In the genomic region with DNA sequence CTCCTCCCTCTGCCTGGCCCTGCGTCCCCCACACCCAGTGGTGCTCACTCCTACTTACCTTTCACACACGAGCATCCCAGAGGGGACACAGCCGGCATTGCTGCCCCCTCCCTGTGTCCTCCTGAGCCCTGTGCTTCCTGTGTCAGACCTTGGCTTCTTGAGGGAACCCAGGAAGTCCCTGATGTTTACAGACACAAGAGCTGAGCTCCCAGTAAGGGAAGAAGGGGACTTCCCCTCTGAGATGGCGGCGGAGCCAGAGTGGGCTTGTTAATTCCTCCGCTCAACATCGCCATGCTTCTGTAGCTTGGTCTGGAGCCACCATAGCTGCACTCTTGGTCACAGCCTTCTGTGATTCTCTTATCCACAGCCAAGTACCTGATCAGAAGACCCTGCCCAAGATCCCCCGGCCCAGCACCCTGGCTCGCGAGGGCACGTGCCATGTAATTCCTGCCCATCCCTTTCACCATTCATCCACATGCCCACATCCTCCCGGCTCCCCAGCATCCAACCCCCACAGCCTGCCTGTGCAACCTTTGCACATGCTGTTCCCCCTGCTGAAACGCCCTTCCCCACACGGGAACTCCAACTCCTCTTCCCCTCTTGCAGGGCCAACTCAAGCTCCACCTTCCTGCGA, we compare ENCODE assay signal across 20 cellular contexts.
"Had no signal": no experiment of that assay in that cellular context is flagged by ENCODE, and none has a peak within 500 bp of the region (broad histone marks: within the 10 kb centered on the region; RNA-seq: fewer than 3 reads in every experiment).

No MANE protein-coding gene starts in this region.

- H3K27me3 Mint-ChIP-seq: activated CD4-positive, alpha-beta memory T cell treated with anti-CD3 and anti-CD28 coated beads, Interleukin-2, amount 10 ng/mL, durations not matched to agents 7 days and 5 days; activated CD4-positive, alpha-beta T cell treated with anti-CD3 and anti-CD28 coated beads, Interleukin-2, amount 10 ng/mL, durations not matched to agents 24 days and 14 days had no signal

- H3K4me3 ChIP-seq: colonic mucosa, smooth muscle cell, stomach, suprapubic skin, tibial nerve had no signal

- H3K36me3 Mint-ChIP-seq: activated naive CD8-positive, alpha-beta T cell treated with anti-CD3 and anti-CD28 coated beads, Interleukin-2, amount 10 ng/mL, durations not matched to agents 7 days and 5 days; immature natural killer cell; stimulated activated memory B cell treated with anti-CD40 and anti-IgM and Interleukin-4, amounts not matched to agents 10 μg/mL and 1 μg/mL and 100 μg/mL, for 72 hours had no signal

- H3K36me3 ChIP-seq: colonic mucosa, stomach, suprapubic skin, tibial nerve had no signal

- H3K27ac ChIP-seq: colonic mucosa, suprapubic skin, VCaP had no signal

- H3K27ac Mint-ChIP-seq: activated CD4-positive, alpha-beta memory T cell treated with anti-CD3 and anti-CD28 coated beads, Interleukin-2, amount 10 ng/mL, durations not matched to agents 7 days and 5 days; activated CD4-positive, alpha-beta T cell treated with anti-CD3 and anti-CD28 coated beads, Interleukin-2, amount 10 ng/mL, durations not matched to agents 24 days and 14 days; activated naive CD4-positive, alpha-beta T cell treated with anti-CD3 and anti-CD28 coated beads for 36 hours; activated naive CD8-positive, alpha-beta T cell treated with anti-CD3 and anti-CD28 coated beads, Interleukin-2, amount 10 ng/mL, durations not matched to agents 7 days and 5 days; activated T-cell treated with anti-CD3 and anti-CD28 coated beads, Interleukin-2, amount 50 U/mL, for 72 hours; immature natural killer cell; nephron; stimulated activated memory B cell treated with anti-CD40 and anti-IgM and Interleukin-4, amounts not matched to agents 10 μg/mL and 1 μg/mL and 100 μg/mL, for 72 hours; T-helper 2 cell treated with Interferon-gamma antibody and Interleukin-4, amounts not matched to agents 5 μg/mL and 100 μg/mL, for 36 hours had no signal

- H3K4me3 Mint-ChIP-seq: activated CD4-positive, alpha-beta memory T cell treated with anti-CD3 and anti-CD28 coated beads, Interleukin-2, amount 10 ng/mL, durations not matched to agents 7 days and 5 days; activated CD4-positive, alpha-beta T cell treated with anti-CD3 and anti-CD28 coated beads, Interleukin-2, amount 10 ng/mL, durations not matched to agents 24 days and 14 days; activated naive CD4-positive, alpha-beta T cell treated with anti-CD3 and anti-CD28 coated beads for 36 hours; activated naive CD8-positive, alpha-beta T cell treated with anti-CD3 and anti-CD28 coated beads, Interleukin-2, amount 10 ng/mL, durations not matched to agents 7 days and 5 days; activated T-cell treated with anti-CD3 and anti-CD28 coated beads, Interleukin-2, amount 50 U/mL, for 72 hours; immature natural killer cell; nephron; stimulated activated memory B cell treated with anti-CD40 and anti-IgM and Interleukin-4, amounts not matched to agents 10 μg/mL and 1 μg/mL and 100 μg/mL, for 72 hours; T-helper 2 cell treated with Interferon-gamma antibody and Interleukin-4, amounts not matched to agents 5 μg/mL and 100 μg/mL, for 36 hours had no signal

- H3K4me2 ChIP-seq: smooth muscle cell had no signal

- H3K4me1 Mint-ChIP-seq: activated CD4-positive, alpha-beta memory T cell treated with anti-CD3 and anti-CD28 coated beads, Interleukin-2, amount 10 ng/mL, durations not matched to agents 7 days and 5 days; activated CD4-positive, alpha-beta T cell treated with anti-CD3 and anti-CD28 coated beads, Interleukin-2, amount 10 ng/mL, durations not matched to agents 24 days and 14 days; activated naive CD8-positive, alpha-beta T cell treated with anti-CD3 and anti-CD28 coated beads, Interleukin-2, amount 10 ng/mL, durations not matched to agents 7 days and 5 days; immature natural killer cell; nephron; stimulated activated memory B cell treated with anti-CD40 and anti-IgM and Interleukin-4, amounts not matched to agents 10 μg/mL and 1 μg/mL and 100 μg/mL, for 72 hours had no signal

- H3K4me1 ChIP-seq: colonic mucosa, stomach, suprapubic skin, tibial nerve had no signal

- H3K9me3 Mint-ChIP-seq: activated CD4-positive, alpha-beta memory T cell treated with anti-CD3 and anti-CD28 coated beads, Interleukin-2, amount 10 ng/mL, durations not matched to agents 7 days and 5 days; activated CD4-positive, alpha-beta T cell treated with anti-CD3 and anti-CD28 coated beads, Interleukin-2, amount 10 ng/mL, durations not matched to agents 24 days and 14 days; activated naive CD4-positive, alpha-beta T cell treated with anti-CD3 and anti-CD28 coated beads for 36 hours; activated naive CD8-positive, alpha-beta T cell treated with anti-CD3 and anti-CD28 coated beads, Interleukin-2, amount 10 ng/mL, durations not matched to agents 7 days and 5 days; activated T-cell treated with anti-CD3 and anti-CD28 coated beads, Interleukin-2, amount 50 U/mL, for 72 hours; immature natural killer cell; nephron; stimulated activated memory B cell treated with anti-CD40 and anti-IgM and Interleukin-4, amounts not matched to agents 10 μg/mL and 1 μg/mL and 100 μg/mL, for 72 hours; T-helper 2 cell treated with Interferon-gamma antibody and Interleukin-4, amounts not matched to agents 5 μg/mL and 100 μg/mL, for 36 hours had no signal

- H3K27me3 ChIP-seq: colonic mucosa, tibial nerve had no signal

- DNase-seq: activated CD4-positive, alpha-beta memory T cell treated with anti-CD3 and anti-CD28 coated beads, Interleukin-2, amount 10 ng/mL, durations not matched to agents 7 days and 5 days; activated CD4-positive, alpha-beta T cell treated with anti-CD3 and anti-CD28 coated beads, Interleukin-2, amount 10 ng/mL, durations not matched to agents 24 days and 14 days; activated effector memory CD4-positive, alpha-beta T cell treated with Interleukin-2 at 50 U/mL for 16 hours; activated naive CD4-positive, alpha-beta T cell treated with anti-CD3 and anti-CD28 coated beads for 36 hours; activated naive CD8-positive, alpha-beta T cell treated with anti-CD3 and anti-CD28 coated beads, Interleukin-2, amount 10 ng/mL, durations not matched to agents 7 days and 5 days; activated T-cell treated with anti-CD3 and anti-CD28 coated beads, Interleukin-2, amount 50 U/mL, for 72 hours; amniotic stem cell; colonic mucosa; erythroblast; foreskin melanocyte; immature natural killer cell; stimulated activated CD4-positive, alpha-beta T cell treated with anti-CD3 and anti-CD28 coated beads, Interleukin-15, amount 100 ng/mL, for 24 hours; stomach had no signal

- H3K9me3 ChIP-seq: colonic mucosa, stomach, suprapubic skin, tibial nerve had no signal
